23 cellular contexts compared by ENCODE assay signal in the genomic region with DNA sequence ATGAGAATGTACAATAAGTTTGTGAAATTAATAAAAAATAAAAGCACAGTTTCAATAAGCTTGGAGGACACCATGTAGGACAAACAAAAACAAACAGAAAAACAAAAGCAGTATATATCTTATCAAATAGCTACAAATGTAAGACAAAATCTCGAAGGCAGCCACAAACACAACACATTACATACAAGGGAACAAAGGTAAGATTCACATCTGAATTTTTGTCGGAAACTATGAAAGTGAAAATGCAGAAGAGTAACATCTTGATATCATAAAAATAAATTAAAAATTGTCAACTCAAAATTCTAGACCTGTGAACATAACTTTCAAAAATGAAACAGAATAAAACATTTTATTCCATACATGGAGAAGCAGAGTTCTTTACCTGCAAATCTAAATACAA.
"Had no signal": no experiment of that assay in that cellular context is flagged by ENCODE, and none has a peak within 500 bp of the region (broad histone marks: within the 10 kb centered on the region; RNA-seq: fewer than 3 reads in every experiment).

No MANE protein-coding gene starts in this region.

- H3K27ac ChIP-seq: colonic mucosa, coronary artery, dorsolateral prefrontal cortex, epithelial cell of prostate, esophagus muscularis mucosa, esophagus squamous epithelium, foreskin keratinocyte, gastrocnemius medialis, gastroesophageal sphincter, heart left ventricle, heart right ventricle had no signal

- H3K9me3 ChIP-seq: colonic mucosa, esophagus muscularis mucosa, esophagus squamous epithelium, gastrocnemius medialis, gastroesophageal sphincter had no signal

- H3K4me1 ChIP-seq: colonic mucosa, esophagus muscularis mucosa, esophagus squamous epithelium, foreskin keratinocyte, gastrocnemius medialis, gastroesophageal sphincter, heart left ventricle, heart right ventricle had no signal

- H3K4me3 ChIP-seq: colonic mucosa, coronary artery, dorsolateral prefrontal cortex, esophagus muscularis mucosa, esophagus squamous epithelium, gastrocnemius medialis, gastroesophageal sphincter, heart left ventricle, heart right ventricle had no signal

- H3K27me3 ChIP-seq: colonic mucosa, dorsolateral prefrontal cortex, esophagus muscularis mucosa, esophagus squamous epithelium, foreskin keratinocyte, gastrocnemius medialis, gastroesophageal sphincter, heart left ventricle, heart right ventricle had no signal

- DNase-seq: colonic mucosa; cortex of kidney; dermis blood vessel endothelial cell; dorsolateral prefrontal cortex; effector CD4-positive, alpha-beta T cell; effector CD8-positive, alpha-beta T cell; effector memory CD4-positive, alpha-beta T cell; effector memory CD8-positive, alpha-beta T cell; endodermal cell; erythroblast; esophagus squamous epithelium; foreskin fibroblast; foreskin keratinocyte; foreskin melanocyte; gastrocnemius medialis; glutamatergic neuron; head of caudate nucleus; heart left ventricle; heart right ventricle had no signal

- H3K36me3 ChIP-seq: colonic mucosa, esophagus muscularis mucosa, esophagus squamous epithelium, gastrocnemius medialis, gastroesophageal sphincter, heart left ventricle, heart right ventricle had no signal
